In genomic region chr5:74506119-74506518, GRCh38 we compare ENCODE assay signal across 17 cellular contexts.
DNase-seq lines count a peak whose midpoint lies in the region; ATAC-seq and TF ChIP-seq lines count a peak whose summit lies in the region.
"Had no signal": no experiment of that assay in that cellular context is flagged by ENCODE, and none has a peak within 500 bp of the region (broad histone marks: within the 10 kb centered on the region; RNA-seq: fewer than 3 reads in every experiment).

No MANE protein-coding gene starts in this region.

- H3K27me3 ChIP-seq in esophagus muscularis mucosa (no peaks in the 10 kb centered on the region), neuronal stem cell (ENCODE audit: control insufficient read depth in 3 of 3, insufficient read depth in 3 of 3, low read depth in 1 of 3, low read length in 3 of 3) (no peaks in the 10 kb centered on the region), testis (no peaks in the 10 kb centered on the region)
- H3K27me3 ChIP-seq: BE2C had no signal

- H3K4ac ChIP-seq in neuronal stem cell (ENCODE audit: low read length), result no peak overlapping the region

- peak overlapping the region; percentile 79 for H3K18ac ChIP-seq in neuronal stem cell (ENCODE audit: low read length)

- H3K4me2 ChIP-seq in neuronal stem cell (ENCODE audit: insufficient read depth, low read length, poor library complexity, severe bottlenecking), result no peak overlapping the region

- no peaks in the 10 kb centered on the region for H3K4me1 ChIP-seq in esophagus muscularis mucosa
- H3K4me1 ChIP-seq in neuronal stem cell (ENCODE audit: control insufficient read depth in 2 of 2, insufficient read depth in 1 of 2, low read depth in 1 of 2, low read length in 2 of 2), result peaks cover 0 to 3% of the 10 kb centered on the region in 2 donors
- H3K4me1 ChIP-seq in testis, result no peaks in the 10 kb centered on the region
- H3K4me1 ChIP-seq: HAP-1 had no signal

- 88% methylated on average over 8 of the region's 8 CpGs for WGBS in esophagus muscularis mucosa
- WGBS in neuronal stem cell (ENCODE audit: extremely low coverage in 2 of 2, insufficient read length in 2 of 2, insufficient replicate concordance in 1 of 2), 2 donors, result no CpG with 5 or more reads among the region's 8 CpGs
- whole genome bisulfite sequencing in testis, 2 donors, result 85 to 89% methylated on average over 6 to 8 of the region's 8 CpGs

- TF ChIP-seq EP300 in esophagus muscularis mucosa (IDR thresholded peaks at IDR 0.05), result no peak

- intact Hi-C loops in esophagus muscularis mucosa (cut with DNase I) (no loop called here), testis (cut with DNase I; ENCODE audit: low total_unique reads) (no loop called here)

- H2BK120ac ChIP-seq in neuronal stem cell (ENCODE audit: low read depth, low read length), result no peak overlapping the region

- H3K36me3 ChIP-seq in esophagus muscularis mucosa, result no peaks in the 10 kb centered on the region
- H3K36me3 ChIP-seq in neuronal stem cell (replicated peaks in 1 of 2; ENCODE audit: control insufficient read depth in 2 of 2, insufficient read depth in 2 of 2, low read length in 2 of 2), result no peaks in the 10 kb centered on the region
- no peaks in the 10 kb centered on the region for H3K36me3 ChIP-seq in testis (ENCODE audit: low read depth, missing control alignments)
- H3K36me3 ChIP-seq: BE2C, HAP-1 had no signal

- no peak overlapping the region for H3K9ac ChIP-seq in neuronal stem cell (ENCODE audit: low read depth, low read length, poor library complexity)

- no peak for TF ChIP-seq POLR2A in esophagus muscularis mucosa (IDR thresholded peaks at IDR 0.05; ENCODE audit: low read depth)
- TF ChIP-seq POLR2A in GM18505 (IDR thresholded peaks at IDR 0.05; ENCODE audit: borderline replicate concordance, extremely low read depth, insufficient read depth, insufficient read length), result no peak
- no peak for TF ChIP-seq POLR2A in testis (IDR thresholded peaks at IDR 0.05)

- H3K9me3 ChIP-seq in esophagus muscularis mucosa (no peaks in the 10 kb centered on the region), neuronal stem cell (replicated peaks in 1 of 2; ENCODE audit: control insufficient read depth in 2 of 2, insufficient read depth in 1 of 2, low read depth in 1 of 2, low read length in 2 of 2) (no peaks in the 10 kb centered on the region), testis (no peaks in the 10 kb centered on the region)
- H3K9me3 ChIP-seq: BE2C, Caco-2, HAP-1 had no signal

- H3K23ac ChIP-seq in neuronal stem cell (ENCODE audit: low read depth, low read length, poor library complexity), result no peak overlapping the region

- H3K4me3 ChIP-seq in esophagus muscularis mucosa, result no peak overlapping the region
- H3K4me3 ChIP-seq in neuronal stem cell (ENCODE audit: low read length in 2 of 2), result no peak overlapping the region
- H3K4me3 ChIP-seq in testis, result no peak overlapping the region
- H3K4me3 ChIP-seq: HAP-1 had no signal

- no peak overlapping the region for H2AFZ ChIP-seq in neuronal stem cell (ENCODE audit: low read length)

- DNase-seq in NCI-H69 (lab: John Stamatoyannopoulos, UW) (peak; percentile 20), esophagus muscularis mucosa (ENCODE audit: extremely low spot score) (peak; percentile 80), neuronal stem cell (ENCODE audit: low spot score) (no peak), substantia nigra (lab: John Stamatoyannopoulos, UW) (no peak), COLO668 (lab: John Stamatoyannopoulos, UW; ENCODE audit: unreplicated experiment) (no peak), testis (no peak)
- DNase-seq: ACHN; BE2C; C1 segment of cervical spinal cord; Caco-2; CD4-positive, CD25-positive, alpha-beta regulatory T cell; CD8-positive, alpha-beta memory T cell; HFFc6; IMR-90; KBM-7 had no signal

- H2AK5ac ChIP-seq in neuronal stem cell (ENCODE audit: low read depth, low read length), result peak overlapping the region; percentile 5

- H2BK5ac ChIP-seq in neuronal stem cell (ENCODE audit: low read length), result no peak overlapping the region

- H2BK12ac ChIP-seq in neuronal stem cell (ENCODE audit: low read length), result no peak overlapping the region

- no peak overlapping the region for H4K8ac ChIP-seq in neuronal stem cell (ENCODE audit: low read depth, low read length)

- H3K14ac ChIP-seq in neuronal stem cell (ENCODE audit: low read length), result no peak overlapping the region

- H3K79me1 ChIP-seq in neuronal stem cell (ENCODE audit: low read depth, low read length), result no peaks in the 10 kb centered on the region

- H4K91ac ChIP-seq in neuronal stem cell (ENCODE audit: low read depth, low read length, poor library complexity), result no peak overlapping the region

- H3K27ac ChIP-seq in esophagus muscularis mucosa (replicated peaks in 1 of 4), result no peak overlapping the region
- no peak overlapping the region for H3K27ac ChIP-seq in neuronal stem cell (replicated peaks; ENCODE audit: low read length)
- H3K27ac ChIP-seq in substantia nigra (ENCODE audit: low read depth, low read length, poor library complexity, severe bottlenecking), result no peak overlapping the region
- H3K27ac ChIP-seq in testis, result no peak overlapping the region

- no peak for TF ChIP-seq CTCF in esophagus muscularis mucosa (IDR thresholded peaks at IDR 0.05)
- TF ChIP-seq CTCF in testis (IDR thresholded peaks at IDR 0.05), result no peak

- H2BK15ac ChIP-seq in neuronal stem cell (ENCODE audit: low read length), result no peak overlapping the region

- ATAC-seq in GM18505 (IDR thresholded peaks at IDR 0.05; ENCODE audit: unreplicated experiment), result no peak

Comparison
In these comparisons a context has a peak if more than half of its experiments do, and no peak if none do; other contexts are left out.
1. DNase-seq: peak in NCI-H69 (single experiment) and esophagus muscularis mucosa (single experiment); none in neuronal stem cell (single experiment), substantia nigra (0 of 49), COLO668 (single experiment) and testis (single experiment).